In genomic region chr1:17507916-17508315, GRCh38 we compare ENCODE assay signal across 2 cellular contexts.
TF ChIP-seq lines count a peak whose summit lies in the region.

No MANE protein-coding gene starts in this region.

TF ChIP-seq in HEK293T, 16 proteins besides CTCF, POLR2A, EP300 and RAD21:
- TF ChIP-seq HDGF (IDR thresholded peaks at IDR 0.05; ENCODE audit: borderline replicate concordance) (no peak), FOXK2 (IDR thresholded peaks at IDR 0.05) (no peak), ELF4 (IDR thresholded peaks at IDR 0.05) (no peak), BHLHE40 (IDR thresholded peaks at IDR 0.05; ENCODE audit: borderline replicate concordance) (no peak), LEF1 (IDR thresholded peaks at IDR 0.05; ENCODE audit: borderline replicate concordance) (no peak), L3MBTL2 (conservative IDR thresholded peaks at IDR 0.05) (no peak), CTBP1 (IDR thresholded peaks at IDR 0.05; ENCODE audit: borderline replicate concordance) (no peak)

TF ChIP-seq in HepG2, 621 proteins besides CTCF, POLR2A, EP300 and RAD21:
- TF ChIP-seq KLF15 (CRISPR knock-in tag; IDR thresholded peaks at IDR 0.05; ENCODE audit: borderline replicate concordance) (no peak), STAG1 (CRISPR knock-in tag; IDR thresholded peaks at IDR 0.05) (0 out of 2 replicates have a peak, but pooled peaks have one; percentile 5)
TF ChIP-seq in HepG2: peak in this region for 1.
